8 cellular contexts compared by ENCODE assay signal in genomic region chr11:62575156-62575555, GRCh38. TPM values are rescaled to one million over a fixed set of nuclear protein-coding genes. Genes with fewer than 3 reads are reported as not detected.
DNase-seq lines count a peak whose midpoint lies in the region; ATAC-seq and TF ChIP-seq lines count a peak whose summit lies in the region.

No MANE protein-coding gene starts in this region.

- H3K27me3 Mint-ChIP-seq in CD14-positive monocyte (ENCODE audit: low read depth in 3 of 3): peaks cover 0 to 2% (median 0%) of the 10 kb centered on the region in 3 donors
- H3K27me3 Mint-ChIP-seq in natural killer cell treated with Interleukin-12 subunit alpha and Interleukin-12 subunit beta and Interleukin-15 and Interleukin-18, amount 100 ng/mL, for 72 hours: no peaks in the 10 kb centered on the region

- ATAC-seq in natural killer cell treated with Interleukin-12 subunit alpha and Interleukin-12 subunit beta and Interleukin-15 and Interleukin-18, amount 100 ng/mL, for 72 hours: no peak
- ATAC-seq in GM18907 (IDR thresholded peaks at IDR 0.05; ENCODE audit: unreplicated experiment): no peak

- peaks cover 27 to 32% of the 10 kb centered on the region in 2 donors for H3K4me1 ChIP-seq in duodenal mucosa (ENCODE audit: control insufficient read depth in 1 of 2, insufficient read depth in 2 of 2, low read length in 2 of 2)

- H3K36me3 ChIP-seq in MG63 (peaks cover 69% of the 10 kb centered on the region), duodenal mucosa (ENCODE audit: control insufficient read depth in 1 of 2, insufficient read depth in 2 of 2, low read length in 2 of 2) (peaks cover 25 to 63% of the 10 kb centered on the region in 2 donors)

- H3K9me3 ChIP-seq in MG63: no peaks in the 10 kb centered on the region
- H3K9me3 ChIP-seq in duodenal mucosa (ENCODE audit: control insufficient read depth in 1 of 2, low read length in 2 of 2): no peaks in the 10 kb centered on the region

- peaks cover 0 to 2% (median 0%) of the 10 kb centered on the region in 7 donors for H3K9me3 Mint-ChIP-seq in CD14-positive monocyte
- H3K9me3 Mint-ChIP-seq in natural killer cell treated with Interleukin-12 subunit alpha and Interleukin-12 subunit beta and Interleukin-15 and Interleukin-18, amount 100 ng/mL, for 72 hours: no peaks in the 10 kb centered on the region

- H3K36me3 Mint-ChIP-seq in CD14-positive monocyte: peaks cover 46 to 63% of the 10 kb centered on the region in 2 donors
- peaks cover 38% of the 10 kb centered on the region for H3K36me3 Mint-ChIP-seq in natural killer cell treated with Interleukin-12 subunit alpha and Interleukin-12 subunit beta and Interleukin-15 and Interleukin-18, amount 100 ng/mL, for 72 hours

- H3K27me3 ChIP-seq in MG63 (no peaks in the 10 kb centered on the region), duodenal mucosa (ENCODE audit: control insufficient read depth in 1 of 2, insufficient read depth in 2 of 2, low read length in 2 of 2) (no peaks in the 10 kb centered on the region)

- no peak for DNase-seq in CD14-positive monocyte (ENCODE audit: low spot score)
- no peak for DNase-seq in MG63
- DNase-seq in natural killer cell treated with Interleukin-12 subunit alpha and Interleukin-12 subunit beta and Interleukin-15 and Interleukin-18, amount 100 ng/mL, for 72 hours (ENCODE audit: low spot score): no peak
- DNase-seq in NCI-H774 (lab: John Stamatoyannopoulos, UW): no peak
- no peak for DNase-seq in stimulated activated CD4-positive, alpha-beta T cell treated with anti-CD3 and anti-CD28 coated beads, Interleukin-12 subunit alpha, Interleukin-12 subunit beta, amount 100 ng/mL, for 4 hours
- DNase-seq in T1000 (lab: John Stamatoyannopoulos, UW): no peak

- H3K4me3 Mint-ChIP-seq in CD14-positive monocyte: peak overlapping the region; percentile 95 to 99
- peak overlapping the region; percentile 97 for H3K4me3 Mint-ChIP-seq in natural killer cell treated with Interleukin-12 subunit alpha and Interleukin-12 subunit beta and Interleukin-15 and Interleukin-18, amount 100 ng/mL, for 72 hours

- peak overlapping the region in 3 of 7 donors; percentile 93 to 96 (median 94) for H3K27ac Mint-ChIP-seq in CD14-positive monocyte
- peak overlapping the region; percentile 97 to 98 for H3K27ac Mint-ChIP-seq in natural killer cell treated with Interleukin-12 subunit alpha and Interleukin-12 subunit beta and Interleukin-15 and Interleukin-18, amount 100 ng/mL, for 72 hours

- intact Hi-C loops in CD14-positive monocyte (cut with micrococcal nuclease): loop anchor here (2.0 kb wide), 1 partner anchor 16 kb away; the partner anchor contains the start of gene TUT1 (in 2 of the 2)

- TF ChIP-seq CTCF in CD14-positive monocyte (IDR thresholded peaks at IDR 0.05): no peak

- H3K4me3 ChIP-seq in MG63: peak overlapping the region; percentile 82
- H3K4me3 ChIP-seq in duodenal mucosa (ENCODE audit: low read depth in 1 of 2, low read length in 2 of 2): peak overlapping the region; percentile 88 to 97

- peaks cover 43% of the 10 kb centered on the region for H3K4me1 Mint-ChIP-seq in CD14-positive monocyte
- H3K4me1 Mint-ChIP-seq in natural killer cell treated with Interleukin-12 subunit alpha and Interleukin-12 subunit beta and Interleukin-15 and Interleukin-18, amount 100 ng/mL, for 72 hours (ENCODE audit: low read depth in 2 of 2): peaks cover 43 to 47% of the 10 kb centered on the region in 2 donors

- peak overlapping the region; percentile 92 for H3K27ac ChIP-seq in duodenal mucosa (ENCODE audit: low read depth, low read length)

- H3K9ac ChIP-seq in duodenal mucosa (ENCODE audit: low read depth in 1 of 2, low read length in 2 of 2): peak overlapping the region; percentile 98 to 100

RNA-seq across cellular contexts. Expression of gene EEF1G, which starts 1.5 kb away (rescaled TPM):
- polyA plus RNA-seq in CD14-positive monocyte: 100 to 1,000 TPM; 490 to 491 TPM
- total RNA-seq in MG63 (2014; rRNA removed; shearing (Covaris generic); ENCODE audit: low replicate concordance): 2,571 and 3,577 TPM in 2 replicates
- 1,000 to 10,000 TPM in 1 of 2 donors, 100 to 1,000 TPM in 1; 898 to 1,016 TPM for total RNA-seq in natural killer cell treated with Interleukin-12 subunit alpha and Interleukin-12 subunit beta and Interleukin-15 and Interleukin-18, amount 100 ng/mL, for 72 hours

RNA-seq across cellular contexts. Expression of gene TUT1, which starts 16.2 kb away (rescaled TPM):
- 1 to 10 TPM; 1.8 to 2.1 TPM for polyA plus RNA-seq in CD14-positive monocyte
- total RNA-seq in MG63 (2014; rRNA removed; shearing (Covaris generic); ENCODE audit: low replicate concordance): 11.1 and 20.3 TPM in 2 replicates
- 10 to 100 TPM; 24.1 to 35.7 TPM for total RNA-seq in natural killer cell treated with Interleukin-12 subunit alpha and Interleukin-12 subunit beta and Interleukin-15 and Interleukin-18, amount 100 ng/mL, for 72 hours

RNA-seq across cellular contexts. Expression of gene MTA2, which starts 26.5 kb away (rescaled TPM):
- 10 to 100 TPM; 14.0 to 17.6 TPM for polyA plus RNA-seq in CD14-positive monocyte
- 84.9 and 117 TPM in 2 replicates for total RNA-seq in MG63 (2014; rRNA removed; shearing (Covaris generic); ENCODE audit: low replicate concordance)
- total RNA-seq in natural killer cell treated with Interleukin-12 subunit alpha and Interleukin-12 subunit beta and Interleukin-15 and Interleukin-18, amount 100 ng/mL, for 72 hours: 100 to 1,000 TPM; 234 to 259 TPM

RNA-seq across cellular contexts. Expression of gene AHNAK, which starts 28.6 kb away (rescaled TPM):
- 100 to 1,000 TPM in 1 of 2 donors, 10 to 100 TPM in 1; 80.0 to 103 TPM for polyA plus RNA-seq in CD14-positive monocyte
- total RNA-seq in MG63 (2014; rRNA removed; shearing (Covaris generic); ENCODE audit: low replicate concordance): 110 and 122 TPM in 2 replicates
- total RNA-seq in natural killer cell treated with Interleukin-12 subunit alpha and Interleukin-12 subunit beta and Interleukin-15 and Interleukin-18, amount 100 ng/mL, for 72 hours: 10 to 100 TPM; 49.2 to 60.0 TPM

RNA-seq across cellular contexts. Expression of gene EML3, which starts 37.4 kb away (rescaled TPM):
- polyA plus RNA-seq in CD14-positive monocyte: 10 to 100 TPM in 1 of 2 donors, 1 to 10 TPM in 1; 7.2 to 10.6 TPM
- 18.1 and 20.9 TPM in 2 replicates for total RNA-seq in MG63 (2014; rRNA removed; shearing (Covaris generic); ENCODE audit: low replicate concordance)
- total RNA-seq in natural killer cell treated with Interleukin-12 subunit alpha and Interleukin-12 subunit beta and Interleukin-15 and Interleukin-18, amount 100 ng/mL, for 72 hours: 100 to 1,000 TPM; 122 to 205 TPM
